In genomic region chr1:112797221-112797620, GRCh38 we compare ENCODE assay signal across 30 cellular contexts.
"Had no signal": no experiment of that assay in that cellular context is flagged by ENCODE, and none has a peak within 500 bp of the region (broad histone marks: within the 10 kb centered on the region; RNA-seq: fewer than 3 reads in every experiment).

No MANE protein-coding gene starts in this region.

- H3K27ac Mint-ChIP-seq: activated CD4-positive, alpha-beta memory T cell treated with anti-CD3 and anti-CD28 coated beads, Interleukin-2, amount 10 ng/mL, durations not matched to agents 7 days and 5 days; activated CD4-positive, alpha-beta T cell treated with anti-CD3 and anti-CD28 coated beads, Interleukin-2, amount 10 ng/mL, durations not matched to agents 7 days and 5 days; activated naive CD8-positive, alpha-beta T cell; activated T-cell treated with anti-CD3 and anti-CD28 coated beads, Interleukin-2, amount 50 U/mL, for 24 hours; activated T-cell treated with anti-CD3 and anti-CD28 coated beads, Interleukin-2, amount 50 U/mL, for 72 hours; T-helper 17 cell; T-helper 2 cell treated with Interferon-gamma antibody and Interleukin-4, amounts not matched to agents 5 μg/mL and 100 μg/mL, for 36 hours; WTC11 had no signal

- H3K27me3 Mint-ChIP-seq: activated CD4-positive, alpha-beta T cell treated with anti-CD3 and anti-CD28 coated beads, Interleukin-2, amount 10 ng/mL, durations not matched to agents 7 days and 5 days; activated naive CD8-positive, alpha-beta T cell; activated T-cell treated with anti-CD3 and anti-CD28 coated beads, Interleukin-2, amount 50 U/mL, for 24 hours had no signal

- H3K4me3 Mint-ChIP-seq: activated CD4-positive, alpha-beta memory T cell treated with anti-CD3 and anti-CD28 coated beads, Interleukin-2, amount 10 ng/mL, durations not matched to agents 7 days and 5 days; activated CD4-positive, alpha-beta T cell treated with anti-CD3 and anti-CD28 coated beads, Interleukin-2, amount 10 ng/mL, durations not matched to agents 7 days and 5 days; activated naive CD8-positive, alpha-beta T cell; activated T-cell treated with anti-CD3 and anti-CD28 coated beads, Interleukin-2, amount 50 U/mL, for 24 hours; activated T-cell treated with anti-CD3 and anti-CD28 coated beads, Interleukin-2, amount 50 U/mL, for 72 hours; brain; T-helper 17 cell; T-helper 2 cell treated with Interferon-gamma antibody and Interleukin-4, amounts not matched to agents 5 μg/mL and 100 μg/mL, for 36 hours; WTC11 had no signal

- H3K4me3 ChIP-seq: breast epithelium, cardiac muscle cell, colonic mucosa, esophagus squamous epithelium had no signal

- ATAC-seq: activated T-cell treated with anti-CD3 and anti-CD28 coated beads, Interleukin-2, amount 50 U/mL, for 72 hours; T-helper 17 cell; WTC11 had no signal

- H3K36me3 Mint-ChIP-seq: activated naive CD8-positive, alpha-beta T cell; brain had no signal

- DNase-seq: activated CD4-positive, alpha-beta memory T cell treated with anti-CD3 and anti-CD28 coated beads, Interleukin-2, amount 10 ng/mL, durations not matched to agents 7 days and 5 days; activated CD4-positive, alpha-beta T cell treated with anti-CD3 and anti-CD28 coated beads for 1 hour; activated CD4-positive, alpha-beta T cell treated with anti-CD3 and anti-CD28 coated beads for 4 hours; activated CD4-positive, alpha-beta T cell treated with anti-CD3 and anti-CD28 coated beads, Interleukin-2, amount 10 ng/mL, durations not matched to agents 7 days and 5 days; activated CD4-positive, alpha-beta T cell treated with anti-CD3 and anti-CD28 coated beads, Interleukin-2, amount 50 U/mL, for 4 hours; activated CD8-positive, alpha-beta memory T cell treated with anti-CD3 and anti-CD28 coated beads, Interleukin-2, amount 50 U/mL, for 48 hours; activated gamma-delta T cell; activated naive CD4-positive, alpha-beta T cell treated with anti-CD3 and anti-CD28 coated beads, Interleukin-2, amount 50 U/mL, for 16 hours; activated naive CD4-positive, alpha-beta T cell treated with Interleukin-2 at 50 U/mL for 16 hours; activated T-cell treated with anti-CD3 and anti-CD28 coated beads for 4 hours; activated T-cell treated with anti-CD3 and anti-CD28 coated beads, Interleukin-2, amount 50 U/mL, for 24 hours; activated T-cell treated with anti-CD3 and anti-CD28 coated beads, Interleukin-2, amount 50 U/mL, for 72 hours; amygdala; aorta; central memory CD4-positive, alpha-beta T cell; cerebellar nuclear complex; colonic mucosa; effector CD8-positive, alpha-beta T cell; esophagus squamous epithelium; foreskin fibroblast; head of caudate nucleus; T-helper 1 cell; T-helper 17 cell; T1000 had no signal

- H3K9me3 Mint-ChIP-seq: activated CD4-positive, alpha-beta memory T cell treated with anti-CD3 and anti-CD28 coated beads, Interleukin-2, amount 10 ng/mL, durations not matched to agents 7 days and 5 days; activated CD4-positive, alpha-beta T cell treated with anti-CD3 and anti-CD28 coated beads, Interleukin-2, amount 10 ng/mL, durations not matched to agents 7 days and 5 days; activated T-cell treated with anti-CD3 and anti-CD28 coated beads, Interleukin-2, amount 50 U/mL, for 24 hours; activated T-cell treated with anti-CD3 and anti-CD28 coated beads, Interleukin-2, amount 50 U/mL, for 72 hours; T-helper 2 cell treated with Interferon-gamma antibody and Interleukin-4, amounts not matched to agents 5 μg/mL and 100 μg/mL, for 36 hours; WTC11 had no signal

- H3K4me1 Mint-ChIP-seq: activated CD4-positive, alpha-beta T cell treated with anti-CD3 and anti-CD28 coated beads, Interleukin-2, amount 10 ng/mL, durations not matched to agents 7 days and 5 days had no signal
